21 cellular contexts compared by ENCODE assay signal in genomic region chr12:68781728-68782127, GRCh38. TPM values are rescaled to one million over a fixed set of nuclear protein-coding genes. Genes with fewer than 3 reads are reported as not detected.
A peak's percentile ranks its signal among the peaks of the same experiment; 100 is the strongest.
DNase-seq lines count a peak whose midpoint lies in the region; ATAC-seq, FAIRE-seq and TF ChIP-seq lines count a peak whose summit lies in the region.
"Had no signal": no experiment of that assay in that cellular context is flagged by ENCODE, and none has a peak within 500 bp of the region (broad histone marks: within the 10 kb centered on the region; RNA-seq: fewer than 3 reads in every experiment).

No MANE protein-coding gene starts in this region.

- peaks cover 0 to 18% (median 0%) of the 10 kb centered on the region in 11 experiments; a peak in 3 of 22 replicates for H3K36me3 ChIP-seq in BLaER1 treated with 17β-estradiol and CSF1 and Interleukin-3, amounts not matched to agents 10 nM and 100 nM
- H3K36me3 ChIP-seq in astrocyte (ENCODE audit: insufficient read depth, low read length), result no peaks in the 10 kb centered on the region
- no peaks in the 10 kb centered on the region for H3K36me3 ChIP-seq in thyroid gland
- H3K36me3 ChIP-seq: HAP-1 had no signal

- no peak overlapping the region for H3K9ac ChIP-seq in BLaER1 treated with 17β-estradiol and CSF1 and Interleukin-3, amounts not matched to agents 10 nM and 100 nM
- no peak overlapping the region for H3K9ac ChIP-seq in astrocyte (ENCODE audit: low read length)
- H3K9ac ChIP-seq: GM23248 had no signal

- H3K27me3 Mint-ChIP-seq in astrocyte (ENCODE audit: low read depth, unreplicated experiment), result no peaks in the 10 kb centered on the region
- H3K27me3 Mint-ChIP-seq in stimulated activated naive B cell treated with anti-CD40 and anti-IgM and Interleukin-4, amounts not matched to agents 10 μg/mL and 1 μg/mL and 100 μg/mL, for 72 hours, result no peaks in the 10 kb centered on the region
- no peaks in the 10 kb centered on the region for H3K27me3 Mint-ChIP-seq in mesothelial cell of epicardium (ENCODE audit: low read depth)
- no peaks in the 10 kb centered on the region for H3K27me3 Mint-ChIP-seq in T-cell
- H3K27me3 Mint-ChIP-seq: B cell; CD4-positive, CD25-positive, alpha-beta regulatory T cell; CD8-positive, alpha-beta memory T cell had no signal

- no peak for FAIRE-seq in astrocyte (lab: Jason Lieb, UNC)
- FAIRE-seq: GM12878 had no signal

- H2AFZ ChIP-seq in astrocyte (ENCODE audit: low read depth, low read length), result no peak overlapping the region
- H2AFZ ChIP-seq: GM23248 had no signal

- no peak for ATAC-seq in stimulated activated naive B cell treated with anti-CD40 and anti-IgM and Interleukin-4, amounts not matched to agents 10 μg/mL and 1 μg/mL and 100 μg/mL, for 72 hours (replicated peaks)
- no peak for ATAC-seq in T-cell (replicated peaks in 1 of 4)
- ATAC-seq: GM12878 had no signal

- H3K4me3 ChIP-seq in BLaER1 treated with 17β-estradiol and CSF1 and Interleukin-3, amounts not matched to agents 10 nM and 100 nM, result no peak overlapping the region
- H3K4me3 ChIP-seq in astrocyte (ENCODE audit: insufficient read depth, low read depth, low read length) (no peak overlapping the region), coronary artery (no peak overlapping the region), thyroid gland (replicated peaks in 1 of 3) (no peak overlapping the region)
- H3K4me3 ChIP-seq: GM12878, GM23248, HAP-1 had no signal

- WGBS in thyroid gland, 2 donors, result 93 to 94% methylated on average over 6 of the region's 6 CpGs

- H3K9me3 Mint-ChIP-seq in astrocyte (ENCODE audit: unreplicated experiment) (no peaks in the 10 kb centered on the region), mesothelial cell of epicardium (no peaks in the 10 kb centered on the region), T-cell (no peaks in the 10 kb centered on the region)
- no peaks in the 10 kb centered on the region for H3K9me3 Mint-ChIP-seq in stimulated activated naive B cell treated with anti-CD40 and anti-IgM and Interleukin-4, amounts not matched to agents 10 μg/mL and 1 μg/mL and 100 μg/mL, for 72 hours
- H3K9me3 Mint-ChIP-seq: CD4-positive, CD25-positive, alpha-beta regulatory T cell; CD8-positive, alpha-beta memory T cell had no signal

- DNase-seq in astrocyte (ENCODE audit: low read depth) (no peak), epithelial cell of prostate (ENCODE audit: low read depth, low spot score) (no peak), mesothelial cell of epicardium (ENCODE audit: low spot score in 2 of 2, unreplicated experiment in 2 of 2) (no peak), coronary artery (ENCODE audit: low spot score) (no peak), T-cell (no peak), thyroid gland (no peak)
- no peak for DNase-seq in stimulated activated naive B cell treated with anti-CD40 and anti-IgM and Interleukin-4, amounts not matched to agents 10 μg/mL and 1 μg/mL and 100 μg/mL, for 72 hours
- DNase-seq: 8988T; C1 segment of cervical spinal cord; CD4-positive, CD25-positive, alpha-beta regulatory T cell; CD8-positive, alpha-beta memory T cell; COR-L47; DMS 273 treated with DMSO at 0.1 percent for 48 hours; DMS53; DND-41; EL; GM23248 had no signal

- peaks cover 0 to 12% (median 0%) of the 10 kb centered on the region in 11 experiments; a peak in 2 of 22 replicates for H3K9me3 ChIP-seq in BLaER1 treated with 17β-estradiol and CSF1 and Interleukin-3, amounts not matched to agents 10 nM and 100 nM (replicated peaks in 1 of 11)
- H3K9me3 ChIP-seq in astrocyte (ENCODE audit: insufficient read depth, low read depth, low read length) (no peaks in the 10 kb centered on the region), thyroid gland (no peaks in the 10 kb centered on the region)
- H3K9me3 ChIP-seq: HAP-1 had no signal

- no peaks in the 10 kb centered on the region for H3K27me3 ChIP-seq in BLaER1 treated with 17β-estradiol and CSF1 and Interleukin-3, amounts not matched to agents 10 nM and 100 nM
- no peaks in the 10 kb centered on the region for H3K27me3 ChIP-seq in astrocyte (ENCODE audit: insufficient read depth, low read length)
- H3K27me3 ChIP-seq in thyroid gland, result no peaks in the 10 kb centered on the region

- H3K79me2 ChIP-seq in astrocyte (ENCODE audit: insufficient read depth, low read length), result no peaks in the 10 kb centered on the region

- POLR2A ChIA-PET in T-cell (lab: Charles Lee), result no interaction called here

- no peak overlapping the region for H3K4me3 Mint-ChIP-seq in astrocyte (ENCODE audit: unreplicated experiment)
- no peak overlapping the region for H3K4me3 Mint-ChIP-seq in stimulated activated naive B cell treated with anti-CD40 and anti-IgM and Interleukin-4, amounts not matched to agents 10 μg/mL and 1 μg/mL and 100 μg/mL, for 72 hours
- H3K4me3 Mint-ChIP-seq in mesothelial cell of epicardium, result no peak overlapping the region
- no peak overlapping the region for H3K4me3 Mint-ChIP-seq in T-cell
- H3K4me3 Mint-ChIP-seq: B cell; CD4-positive, CD25-positive, alpha-beta regulatory T cell; CD8-positive, alpha-beta memory T cell had no signal

- H3K4me1 ChIP-seq in BLaER1 treated with 17β-estradiol and CSF1 and Interleukin-3, amounts not matched to agents 10 nM and 100 nM, result peaks cover 49 to 79% (median 57%) of the 10 kb centered on the region in 10 experiments
- H3K4me1 ChIP-seq in astrocyte (ENCODE audit: insufficient read depth, low read length) (no peaks in the 10 kb centered on the region), thyroid gland (peaks cover 0 to 4% of the 10 kb centered on the region in 2 donors)
- H3K4me1 ChIP-seq: HAP-1 had no signal

- no peak for TF ChIP-seq POLR2A in thyroid gland (IDR thresholded peaks at IDR 0.05)

- intact Hi-C loops in thyroid gland (cut with DNase I), result no loop called here

- TF ChIP-seq CTCF in astrocyte (IDR thresholded peaks at IDR 0.05; ENCODE audit: insufficient read depth, low read depth, low read length) (no peak), mesothelial cell of epicardium (IDR thresholded peaks at IDR 0.05; ENCODE audit: unreplicated experiment) (no peak), coronary artery (IDR thresholded peaks at IDR 0.05) (no peak), thyroid gland (IDR thresholded peaks at IDR 0.05) (no peak)

- CTCF ChIA-PET in T-cell (lab: Charles Lee), result interaction anchor here in 1 of 2 donors (0.5 kb wide), 1 partner anchor 741 kb away, joined by 3 read pairs; no protein-coding TSS in a partner anchor

- H3K4me1 Mint-ChIP-seq in astrocyte (ENCODE audit: low read depth, unreplicated experiment), result peaks cover 28% of the 10 kb centered on the region
- peaks cover 0 to 2% of the 10 kb centered on the region in 2 donors for H3K4me1 Mint-ChIP-seq in stimulated activated naive B cell treated with anti-CD40 and anti-IgM and Interleukin-4, amounts not matched to agents 10 μg/mL and 1 μg/mL and 100 μg/mL, for 72 hours
- H3K4me1 Mint-ChIP-seq in mesothelial cell of epicardium, result peaks cover 7% of the 10 kb centered on the region
- no peaks in the 10 kb centered on the region for H3K4me1 Mint-ChIP-seq in T-cell
- H3K4me1 Mint-ChIP-seq: CD8-positive, alpha-beta memory T cell had no signal

- H3K27ac Mint-ChIP-seq in astrocyte (ENCODE audit: unreplicated experiment), result peak overlapping the region; percentile 84
- H3K27ac Mint-ChIP-seq in stimulated activated naive B cell treated with anti-CD40 and anti-IgM and Interleukin-4, amounts not matched to agents 10 μg/mL and 1 μg/mL and 100 μg/mL, for 72 hours, result peak overlapping the region; percentile 28
- H3K27ac Mint-ChIP-seq in mesothelial cell of epicardium, result no peak overlapping the region
- no peak overlapping the region for H3K27ac Mint-ChIP-seq in T-cell
- H3K27ac Mint-ChIP-seq: B cell; CD4-positive, CD25-positive, alpha-beta regulatory T cell had no signal

- no peaks in the 10 kb centered on the region for H4K20me1 ChIP-seq in BLaER1 treated with 17β-estradiol and CSF1 and Interleukin-3, amounts not matched to agents 10 nM and 100 nM
- no peaks in the 10 kb centered on the region for H4K20me1 ChIP-seq in astrocyte (ENCODE audit: insufficient read depth, low read length)

- H3K4me2 ChIP-seq in BLaER1 treated with 17β-estradiol and CSF1 and Interleukin-3, amounts not matched to agents 10 nM and 100 nM, result peak overlapping the region in 5 of 11 experiments; percentile 3 to 88 (median 25); a peak in 6 of 22 replicates
- no peak overlapping the region for H3K4me2 ChIP-seq in astrocyte (ENCODE audit: low read length)

- H3K36me3 Mint-ChIP-seq in astrocyte (ENCODE audit: low read depth, unreplicated experiment), result peaks cover 3% of the 10 kb centered on the region
- H3K36me3 Mint-ChIP-seq in stimulated activated naive B cell treated with anti-CD40 and anti-IgM and Interleukin-4, amounts not matched to agents 10 μg/mL and 1 μg/mL and 100 μg/mL, for 72 hours, result peaks cover 4 to 7% of the 10 kb centered on the region in 2 donors
- no peaks in the 10 kb centered on the region for H3K36me3 Mint-ChIP-seq in mesothelial cell of epicardium
- H3K36me3 Mint-ChIP-seq in T-cell, result peaks cover 19% of the 10 kb centered on the region

- peak overlapping the region in 8 of 11 experiments; percentile 0 to 96 (median 60); a peak in 9 of 22 replicates for H3K27ac ChIP-seq in BLaER1 treated with 17β-estradiol and CSF1 and Interleukin-3, amounts not matched to agents 10 nM and 100 nM
- H3K27ac ChIP-seq in astrocyte (ENCODE audit: low read depth, low read length) (no peak overlapping the region), epithelial cell of prostate (peak overlapping the region; percentile 33), coronary artery (no peak overlapping the region), thyroid gland (no peak overlapping the region)
- H3K27ac ChIP-seq: GM23248 had no signal

RNA-seq across cellular contexts. Expression of gene MDM2, which starts 26.2 kb away (rescaled TPM):
- total RNA-seq in astrocyte (692 and 828 TPM in 2 replicates), mesothelial cell of epicardium (181 to 182 TPM (median 181 TPM) in 3 replicates), T-cell (10 to 100 TPM; 75.3 to 96.6 (median 84.4) TPM), thyroid gland (100 to 1,000 TPM in 2 of 4 donors, 10 to 100 TPM in 2; 56.7 to 124 (median 91.6) TPM)

RNA-seq across cellular contexts. Expression of gene SLC35E3, which starts 35.8 kb away (rescaled TPM):
- total RNA-seq in astrocyte (10.0 and 14.6 TPM in 2 replicates), mesothelial cell of epicardium (11.5 to 14.1 TPM (median 12.3 TPM) in 3 replicates), T-cell (10 to 100 TPM in 2 of 5 donors, 1 to 10 TPM in 3; 6.4 to 10.8 (median 9.7) TPM), thyroid gland (1 to 10 TPM; 2.1 to 4.0 (median 2.3) TPM)

Comparison
In these comparisons a context has a peak if more than half of its experiments do, and no peak if none do; other contexts are left out.
1. H3K27ac ChIP-seq: peak in BLaER1 treated with 17β-estradiol and CSF1 and Interleukin-3, amounts not matched to agents 10 nM and 100 nM (8 of 11) and epithelial cell of prostate (single experiment); none in astrocyte (single experiment), coronary artery (0 of 2) and thyroid gland (0 of 3).
2. H3K27ac Mint-ChIP-seq: peak in astrocyte (single experiment) and stimulated activated naive B cell treated with anti-CD40 and anti-IgM and Interleukin-4, amounts not matched to agents 10 μg/mL and 1 μg/mL and 100 μg/mL, for 72 hours (single experiment); none in mesothelial cell of epicardium (single experiment) and T-cell (0 of 2).